Comparison of ENCODE assay signal across 6 cellular contexts in the genomic region with DNA sequence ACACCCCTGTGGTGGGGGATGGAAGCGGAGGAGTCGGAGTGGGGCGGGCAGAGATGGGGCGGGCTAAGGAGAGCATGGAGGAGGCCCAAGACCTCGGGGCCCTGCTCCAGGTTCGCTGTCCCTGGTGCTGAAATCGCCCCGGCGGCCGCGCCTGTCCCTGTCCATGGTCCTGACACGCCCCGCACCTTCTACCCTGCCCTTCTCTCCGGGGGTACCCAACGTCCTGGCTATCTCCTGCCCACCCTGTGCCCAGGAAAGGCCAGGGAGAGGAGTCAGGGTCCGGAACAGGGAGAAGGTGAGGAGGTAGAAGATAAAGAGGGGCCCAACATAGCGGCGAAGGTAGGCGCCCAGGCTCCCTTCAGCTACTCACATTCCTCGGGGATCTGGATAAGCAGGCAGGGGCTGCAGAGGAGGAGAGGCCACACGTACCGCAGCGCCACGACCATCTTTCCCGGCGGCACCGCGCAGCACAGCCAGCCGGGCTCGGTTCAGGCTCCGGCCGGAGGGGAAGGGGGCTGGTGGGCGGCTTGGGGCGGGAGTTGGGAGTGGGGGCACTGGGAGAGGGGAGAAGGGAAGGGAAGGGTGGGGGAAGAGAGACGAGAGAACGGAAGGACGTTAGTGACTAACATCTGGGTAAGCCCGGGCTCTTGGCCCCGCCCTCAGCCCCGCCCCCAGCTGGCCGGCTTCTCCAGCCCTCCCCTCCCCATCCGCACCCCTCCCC. TPM values are rescaled to one million over a fixed set of nuclear protein-coding genes. Genes with fewer than 3 reads are reported as not detected.
DNase-seq lines count a peak whose midpoint lies in the region; ATAC-seq and TF ChIP-seq lines count a peak whose summit lies in the region.

No MANE protein-coding gene starts in this region.

- H3K9me3 Mint-ChIP-seq in glutamatergic neuron (ENCODE audit: unreplicated experiment): peaks cover 19% of the 10 kb centered on the region

- peak; percentile 13 to 39 for DNase-seq in HL-60 (ENCODE audit: low read depth in 1 of 2, low spot score in 1 of 2)
- peak; percentile 69 for DNase-seq in activated CD4-positive, alpha-beta T cell treated with anti-CD3 and anti-CD28 coated beads, Interleukin-2, amount 50 U/mL, for 1 hour
- DNase-seq in glutamatergic neuron: peak; percentile 53
- DNase-seq in stimulated activated CD4-positive, alpha-beta T cell treated with anti-CD3 and anti-CD28 coated beads, Interleukin-4, amount 100 ng/mL, for 48 hours (ENCODE audit: low read depth in 2 of 2): peak; percentile 41 to 61
- no peak for DNase-seq in NCI-H1436 treated with DMSO at 0.1 percent for 48 hours (lab: John Stamatoyannopoulos, UW)

- H3K4me3 Mint-ChIP-seq in glutamatergic neuron (ENCODE audit: unreplicated experiment): peak overlapping the region; percentile 90

- no peak for ATAC-seq in HG03139 (IDR thresholded peaks at IDR 0.05; ENCODE audit: unreplicated experiment)

- H3K27me3 ChIP-seq in HL-60 (ENCODE audit: insufficient read depth, poor library complexity, severe bottlenecking): peaks cover 3% of the 10 kb centered on the region

- H3K4me1 Mint-ChIP-seq in glutamatergic neuron (ENCODE audit: low read depth, unreplicated experiment): peaks cover 30% of the 10 kb centered on the region

- H3K27me3 Mint-ChIP-seq in glutamatergic neuron (ENCODE audit: unreplicated experiment): peaks cover 34% of the 10 kb centered on the region

- H3K27ac ChIP-seq in HL-60 (replicated peaks): no peak overlapping the region

- peaks cover 4% of the 10 kb centered on the region for H3K36me3 Mint-ChIP-seq in glutamatergic neuron (ENCODE audit: unreplicated experiment)

- no peak overlapping the region for H3K4me3 ChIP-seq in HL-60 (replicated peaks; ENCODE audit: insufficient read depth, low read length)

- TF ChIP-seq CTCF in HL-60 (IDR thresholded peaks at IDR 0.05; ENCODE audit: insufficient read depth, low read length): no peak
- TF ChIP-seq CTCF in glutamatergic neuron (IDR thresholded peaks at IDR 0.05; ENCODE audit: partially characterized antibody, unreplicated experiment): no peak

- no peak overlapping the region for H3K27ac Mint-ChIP-seq in glutamatergic neuron (ENCODE audit: unreplicated experiment)

RNA-seq across cellular contexts. Expression of gene L1CAM, which starts 10.4 kb away (rescaled TPM):
- 925 TPM for total RNA-seq in glutamatergic neuron (ENCODE audit: unreplicated experiment)

RNA-seq across cellular contexts. Expression of gene AVPR2, which starts 28.9 kb away (rescaled TPM):
- total RNA-seq in glutamatergic neuron (ENCODE audit: unreplicated experiment): not detected

RNA-seq across cellular contexts. Expression of gene PDZD4, which starts 45.2 kb away (rescaled TPM):
- total RNA-seq in glutamatergic neuron (ENCODE audit: unreplicated experiment): 41.8 TPM

RNA-seq across cellular contexts. Expression of gene ARHGAP4, which starts 50.5 kb away (rescaled TPM):
- 33.5 TPM for total RNA-seq in glutamatergic neuron (ENCODE audit: unreplicated experiment)

RNA-seq across cellular contexts. Expression of gene NAA10, which starts 59.3 kb away (rescaled TPM):
- total RNA-seq in glutamatergic neuron (ENCODE audit: unreplicated experiment): 129 TPM
